In the genomic region with DNA sequence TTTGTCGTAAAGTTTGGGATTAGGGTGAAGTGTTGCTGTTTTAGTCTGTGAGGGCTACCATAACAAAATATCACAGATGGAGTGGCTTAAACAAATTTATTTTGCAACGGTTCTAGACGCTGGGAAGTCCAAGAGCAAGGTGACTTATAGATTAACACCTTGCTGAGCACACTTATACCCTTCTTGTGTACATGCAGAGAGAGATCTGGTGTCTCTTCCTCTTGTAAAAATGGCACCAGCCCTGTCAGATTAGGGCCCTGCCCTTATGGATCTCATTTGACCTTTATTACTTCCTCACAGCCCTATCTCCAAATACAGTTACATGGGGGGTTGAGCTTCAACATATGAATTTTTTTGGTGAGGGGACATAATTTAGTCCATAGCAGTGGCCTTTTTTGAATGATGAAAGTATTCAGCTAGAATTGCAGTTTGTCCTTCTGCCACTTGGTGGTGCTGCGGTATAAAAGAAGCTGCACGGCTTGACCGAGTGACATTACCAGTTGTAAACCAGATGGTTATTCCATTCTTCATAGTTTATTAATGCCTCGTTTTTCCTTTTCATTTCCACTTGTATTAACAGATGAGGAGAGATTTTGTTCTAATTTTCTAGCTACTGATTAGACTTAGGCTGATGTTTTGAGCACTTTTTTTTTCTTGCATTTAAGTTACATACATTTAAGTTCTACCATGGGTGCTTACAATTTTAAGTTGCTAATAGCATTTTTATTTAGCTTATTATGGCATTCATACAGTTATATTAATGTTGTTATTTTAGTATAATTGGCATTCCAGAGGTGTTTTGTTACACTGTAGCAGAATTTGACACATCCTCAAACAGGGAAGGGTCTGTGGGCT, we compare ENCODE assay signal across 8 cellular contexts. TPM values are rescaled to one million over a fixed set of nuclear protein-coding genes. Genes with fewer than 3 reads are reported as not detected.
DNase-seq lines count a peak whose midpoint lies in the region; ATAC-seq and TF ChIP-seq lines count a peak whose summit lies in the region.

No MANE protein-coding gene starts in this region.

- H3K4me1 ChIP-seq in lower lobe of right lung: peaks cover 6% of the 10 kb centered on the region

- no peak overlapping the region for H3K27ac ChIP-seq in lower lobe of right lung

- no peaks in the 10 kb centered on the region for H3K9me3 ChIP-seq in lower lobe of right lung

- H3K4me3 ChIP-seq in AG09309 (ENCODE audit: control insufficient read depth, low read depth, low read length) (no peak overlapping the region), lower lobe of right lung (no peak overlapping the region)

- H3K36me3 ChIP-seq in lower lobe of right lung: peaks cover 57% of the 10 kb centered on the region

- DNase-seq in AG09309 (ENCODE audit: low read depth): no peak
- DNase-seq in NCI-H2227 (lab: John Stamatoyannopoulos, UW; ENCODE audit: unreplicated experiment): peak; percentile 72
- DNase-seq in activated CD4-positive, alpha-beta T cell treated with anti-CD3 and anti-CD28 coated beads, Interleukin-2, amount 50 U/mL, for 24 hours (ENCODE audit: low read depth in 1 of 2, low spot score in 1 of 2): peak; percentile 61 to 71
- peak; percentile 62 to 72 for DNase-seq in dermis microvascular lymphatic vessel endothelial cell (ENCODE audit: low read depth in 2 of 2)
- peak; percentile 52 for DNase-seq in lower lobe of right lung
- peak; percentile 77 for DNase-seq in stimulated activated CD8-positive, alpha-beta memory T cell treated with anti-CD3 and anti-CD28 coated beads, Interleukin-15, amount 100 ng/mL, for 1 hour (ENCODE audit: low read depth)

- H3K27me3 ChIP-seq in lower lobe of right lung (ENCODE audit: low read depth): no peaks in the 10 kb centered on the region

- peak; percentile 89 for ATAC-seq in GM18511 (IDR thresholded peaks at IDR 0.05; ENCODE audit: unreplicated experiment)
- ATAC-seq in HG03045 (IDR thresholded peaks at IDR 0.05; ENCODE audit: unreplicated experiment): peak; percentile 82
- peak; percentile 77 to 78 for ATAC-seq in lower lobe of right lung

- intact Hi-C loops in lower lobe of right lung (cut with DNase I): no loop called here

- peak; percentile 79 for TF ChIP-seq CTCF in AG09309 (IDR thresholded peaks at IDR 0.05; ENCODE audit: control insufficient read depth, insufficient read depth, low read depth, low read length, missing control alignments)
- TF ChIP-seq CTCF in lower lobe of right lung (IDR thresholded peaks at IDR 0.05): peak; percentile 87

RNA-seq across cellular contexts. Expression of a gene that starts 19.4 kb away (rescaled TPM):
- 30.7 and 30.9 TPM in 2 replicates for total RNA-seq in dermis microvascular lymphatic vessel endothelial cell
- 77.8 TPM for total RNA-seq in lower lobe of right lung
